In genomic region chr12:53193953-53194716, GRCh38 we compare ENCODE assay signal across 1 cellular context.
TF ChIP-seq lines count a peak whose summit lies in the region.

No MANE protein-coding gene starts in this region.

TF ChIP-seq in HepG2, 621 proteins besides CTCF, POLR2A, EP300 and RAD21 (continued from another document):
- TF ChIP-seq PAXIP1 (CRISPR knock-in tag; conservative IDR thresholded peaks at IDR 0.05) = peak; percentile 39; the same call in 1 of the 2 replicates
- TF ChIP-seq CC2D1A (CRISPR knock-in tag; IDR thresholded peaks at IDR 0.05) = no peak
- peak; percentile 38; the same call in 1 of the 2 replicates for TF ChIP-seq SIX4 (CRISPR knock-in tag; IDR thresholded peaks at IDR 0.05)
- no peak for TF ChIP-seq DNMT3B (CRISPR knock-in tag; conservative IDR thresholded peaks at IDR 0.05)
- no peak; a peak in 1 of 4 replicates for TF ChIP-seq NR2F1 (CRISPR knock-in tag; IDR thresholded peaks at IDR 0.05)
- no peak for TF ChIP-seq MAFG (CRISPR knock-in tag; IDR thresholded peaks at IDR 0.05)
- TF ChIP-seq TFDP2 (CRISPR knock-in tag; IDR thresholded peaks at IDR 0.05) = no peak
- TF ChIP-seq ZNF740 (CRISPR knock-in tag; IDR thresholded peaks at IDR 0.05) = no peak
- TF ChIP-seq ZMYM3 (CRISPR knock-in tag; IDR thresholded peaks at IDR 0.05) = no peak
- TF ChIP-seq ZHX2 (IDR thresholded peaks at IDR 0.05; ENCODE audit: low read depth) = no peak
- no peak for TF ChIP-seq ZHX2 (CRISPR knock-in tag; IDR thresholded peaks at IDR 0.05; ENCODE audit: borderline replicate concordance)
- TF ChIP-seq HNF4A (CRISPR knock-in tag; IDR thresholded peaks at IDR 0.05) = peak; percentile 42
- 0 out of 2 replicates have a peak, but pooled peaks have one; percentile 21 for TF ChIP-seq NR2F6 (IDR thresholded peaks at IDR 0.05)
- peak; percentile 41; the same call in 1 of the 2 replicates for TF ChIP-seq NR2F6 (CRISPR knock-in tag; IDR thresholded peaks at IDR 0.05)
- peak; percentile 89; the same call in 1 of the 2 replicates for TF ChIP-seq SIX1 (CRISPR knock-in tag; IDR thresholded peaks at IDR 0.05; ENCODE audit: borderline replicate concordance)
- no peak for TF ChIP-seq THAP9 (CRISPR knock-in tag; IDR thresholded peaks at IDR 0.05; ENCODE audit: borderline replicate concordance)
- TF ChIP-seq ZFAT (CRISPR knock-in tag; conservative IDR thresholded peaks at IDR 0.05) = no peak
- TF ChIP-seq ISL2 (CRISPR knock-in tag; IDR thresholded peaks at IDR 0.05) = no peak
- no peak for TF ChIP-seq GATAD1 (CRISPR knock-in tag; IDR thresholded peaks at IDR 0.05)
- no peak for TF ChIP-seq ZBTB26 (CRISPR knock-in tag; IDR thresholded peaks at IDR 0.05; ENCODE audit: borderline replicate concordance)
- no peak for TF ChIP-seq SRSF1 (optimal IDR thresholded peaks at IDR 0.05; ENCODE audit: low read depth, low read length)
- TF ChIP-seq CSRNP2 (CRISPR knock-in tag; conservative IDR thresholded peaks at IDR 0.05; ENCODE audit: low read depth) = no peak
- TF ChIP-seq ZNF770 (CRISPR knock-in tag; IDR thresholded peaks at IDR 0.05) = no peak
- TF ChIP-seq POLR2G (IDR thresholded peaks at IDR 0.05; ENCODE audit: low read depth, low read length) = 0 out of 2 replicates have a peak, but pooled peaks have one; percentile 4
